ENCODE assay signal across 9 cellular contexts in genomic region chr19:17775245-17775927, GRCh38. TPM values are rescaled to one million over a fixed set of nuclear protein-coding genes. Genes with fewer than 3 reads are reported as not detected.
DNase-seq lines count a peak whose midpoint lies in the region; ATAC-seq and TF ChIP-seq lines count a peak whose summit lies in the region.
"Had no signal": no experiment of that assay in that cellular context is flagged by ENCODE, and none has a peak within 500 bp of the region (broad histone marks: within the 10 kb centered on the region; RNA-seq: fewer than 3 reads in every experiment).

No MANE protein-coding gene starts in this region.

- peak; percentile 45; the same call in 1 of the 2 replicates for TF ChIP-seq CTCF in WTC11 (IDR thresholded peaks at IDR 0.05)
- peak; percentile 72 for TF ChIP-seq CTCF in epithelial cell of proximal tubule (conservative IDR thresholded peaks at IDR 0.05; ENCODE audit: low read depth, low read length)

- H3K9me3 Mint-ChIP-seq in WTC11 = no peaks in the 10 kb centered on the region

- H3K4me3 Mint-ChIP-seq in WTC11 = no peak overlapping the region

- ATAC-seq in WTC11 (peak; percentile 13), GM18498 (IDR thresholded peaks at IDR 0.05; ENCODE audit: unreplicated experiment) (no peak)

- POLR2A ChIA-PET in WTC11 (lab: Charles Lee) = no interaction called here

- no peaks in the 10 kb centered on the region; the same call in 1 of the 2 replicates for H3K27me3 Mint-ChIP-seq in WTC11 (ENCODE audit: low read depth)

- peak; percentile 24 for DNase-seq in COLO668 (lab: John Stamatoyannopoulos, UW; ENCODE audit: unreplicated experiment)
- peak; percentile 42 for DNase-seq in HK-2 (ENCODE audit: unreplicated experiment)
- DNase-seq in WTC11 (ENCODE audit: low spot score) = peak; percentile 87
- DNase-seq in epithelial cell of proximal tubule (ENCODE audit: low read depth) = no peak
- DNase-seq in stimulated activated CD4-positive, alpha-beta T cell treated with anti-CD3 and anti-CD28 coated beads, Interleukin-2, amount 100 ng/mL, for 48 hours = peak; percentile 38 to 43
- DNase-seq in midbrain (lab: John Stamatoyannopoulos, UW) = no peak
- DNase-seq in NCI-H1694 (lab: John Stamatoyannopoulos, UW) = no peak

- H3K4me1 Mint-ChIP-seq in WTC11 = peaks cover 13% of the 10 kb centered on the region

- no peak overlapping the region for H3K4me3 ChIP-seq in epithelial cell of proximal tubule (ENCODE audit: low read depth, low read length)

- H3K27ac Mint-ChIP-seq in WTC11 = no peak overlapping the region

- CTCF ChIA-PET in WTC11 (lab: Charles Lee) = interaction anchor here (0.5 to 3.5 kb wide), 31 partner anchors 8 to 372 kb away, joined by 3 to 37 read pairs (median 4); partner anchors contain the start of genes B3GNT3, MAP1S, MVB12A and RPL18A

- H3K36me3 Mint-ChIP-seq in WTC11 = peaks cover 9% of the 10 kb centered on the region; the same call in 1 of the 2 replicates

TF ChIP-seq in WTC11, 78 proteins besides CTCF, POLR2A, EP300 and RAD21:
- no peak for TF ChIP-seq NFATC4 (CRISPR knock-in tag; IDR thresholded peaks at IDR 0.05)
- no peak for TF ChIP-seq ATF2 (CRISPR knock-in tag; IDR thresholded peaks at IDR 0.05; ENCODE audit: borderline replicate concordance, low read depth)
- no peak for TF ChIP-seq MAX (CRISPR knock-in tag; IDR thresholded peaks at IDR 0.05)
- TF ChIP-seq NR1H2 (CRISPR knock-in tag; IDR thresholded peaks at IDR 0.05) = no peak
- TF ChIP-seq TCF7 (CRISPR knock-in tag; IDR thresholded peaks at IDR 0.05; ENCODE audit: low read depth) = no peak
- no peak for TF ChIP-seq AR (CRISPR knock-in tag; IDR thresholded peaks at IDR 0.05)
- no peak for TF ChIP-seq ZNF512 (CRISPR knock-in tag; IDR thresholded peaks at IDR 0.05; ENCODE audit: borderline replicate concordance)
- TF ChIP-seq ZNF263 (CRISPR knock-in tag; IDR thresholded peaks at IDR 0.05; ENCODE audit: low read depth) = no peak
TF ChIP-seq in WTC11: peak in this region for 0.

RNA-seq across cellular contexts. Expression of gene B3GNT3, which starts 19.6 kb away (rescaled TPM):
- total RNA-seq in WTC11 (2021) (1.2 to 1.9 TPM (median 1.3 TPM) in 3 replicates), epithelial cell of proximal tubule (11.1 and 17.3 TPM in 2 replicates)

RNA-seq across cellular contexts. Expression of gene FCHO1, which starts 24.1 kb away (rescaled TPM):
- 22.8 to 26.8 TPM (median 25.1 TPM) in 3 replicates for total RNA-seq in WTC11 (2021)
- total RNA-seq in epithelial cell of proximal tubule = 4.2 and 18.0 TPM in 2 replicates

RNA-seq across cellular contexts. Expression of gene INSL3, which starts 45.9 kb away (rescaled TPM):
- total RNA-seq in WTC11 (2021) = 0.79 to 1.2 TPM (median 1.2 TPM) in 3 replicates
- not detected in 2 replicates for total RNA-seq in epithelial cell of proximal tubule
- total RNA-seq: subcutaneous adipose tissue had no signal

RNA-seq across cellular contexts. Expression of gene MAP1S, which starts 56.1 kb away (rescaled TPM):
- total RNA-seq in WTC11 (2021) = 115 to 124 TPM (median 120 TPM) in 3 replicates
- 48.8 and 50.6 TPM in 2 replicates for total RNA-seq in epithelial cell of proximal tubule

Comparison
In these comparisons a context has a peak if more than half of its experiments do, and no peak if none do; other contexts are left out.
1. DNase-seq: peak in COLO668 (single experiment), HK-2 (single experiment), WTC11 (single experiment) and stimulated activated CD4-positive, alpha-beta T cell treated with anti-CD3 and anti-CD28 coated beads, Interleukin-2, amount 100 ng/mL, for 48 hours (2 of 2); none in epithelial cell of proximal tubule (single experiment), midbrain (single experiment) and NCI-H1694 (single experiment).